Comparison of ENCODE assay signal across 18 cellular contexts in genomic region chr10:34169677-34170076, GRCh38.
A peak's percentile ranks its signal among the peaks of the same experiment; 100 is the strongest.
DNase-seq lines count a peak whose midpoint lies in the region; ATAC-seq and TF ChIP-seq lines count a peak whose summit lies in the region.
"Had no signal": no experiment of that assay in that cellular context is flagged by ENCODE, and none has a peak within 500 bp of the region (broad histone marks: within the 10 kb centered on the region; RNA-seq: fewer than 3 reads in every experiment).

No MANE protein-coding gene starts in this region.

- H3K36me3 ChIP-seq in A673 (ENCODE audit: insufficient read depth, low read length, poor library complexity, severe bottlenecking) (no peaks in the 10 kb centered on the region), GM23338 (ENCODE audit: insufficient read depth) (no peaks in the 10 kb centered on the region), Peyer's patch (no peaks in the 10 kb centered on the region), colonic mucosa (no peaks in the 10 kb centered on the region)
- H3K36me3 ChIP-seq: BE2C; BLaER1 treated with 17β-estradiol and CSF1 and Interleukin-3, amounts not matched to agents 10 nM and 100 nM; HAP-1 had no signal

- H3K4me3 ChIP-seq in A673 (ENCODE audit: low read depth, low read length, poor library complexity, severe bottlenecking): no peak overlapping the region
- H3K4me3 ChIP-seq in GM23338: no peak overlapping the region
- H3K4me3 ChIP-seq in Peyer's patch: no peak overlapping the region
- H3K4me3 ChIP-seq in colonic mucosa: no peak overlapping the region
- H3K4me3 ChIP-seq: BLaER1 treated with 17β-estradiol and CSF1 and Interleukin-3, amounts not matched to agents 10 nM and 100 nM; GM12878; HAP-1 had no signal

- no peaks in the 10 kb centered on the region for H3K79me2 ChIP-seq in GM23338 (replicated peaks; ENCODE audit: insufficient read depth)

- H3K9me3 Mint-ChIP-seq in GM23338: peaks cover 7% of the 10 kb centered on the region; the same call in 2 of the 3 replicates
- H3K9me3 Mint-ChIP-seq: CD4-positive, alpha-beta T cell had no signal

- no peaks in the 10 kb centered on the region; the same call in 1 of the 2 replicates for H3F3A ChIP-seq in GM23338 (replicated peaks; ENCODE audit: low read depth)

- CTCF ChIA-PET in A673 (lab: Charles Lee): no interaction called here

- H3K36me3 Mint-ChIP-seq in GM23338 (ENCODE audit: low read depth): peaks cover 10% of the 10 kb centered on the region; the same call in 1 of the 3 replicates
- H3K36me3 Mint-ChIP-seq: CD14-positive monocyte; CD8-positive, alpha-beta memory T cell had no signal

- TF ChIP-seq POLR2A in Peyer's patch (IDR thresholded peaks at IDR 0.05): no peak

- ATAC-seq in GM23338: peak; percentile 89
- ATAC-seq: GM12878 had no signal

- DNase-seq in A673 (ENCODE audit: low spot score) (peak; percentile 65), GM23338 (ENCODE audit: low spot score) (no peak), NCI-H69 (lab: John Stamatoyannopoulos, UW) (peak; percentile 54), Kasumi-1 (lab: John Stamatoyannopoulos, UW) (no peak), Peyer's patch (no peak), colonic mucosa (no peak)
- DNase-seq: BE2C; CD4-positive, alpha-beta T cell; CD8-positive, alpha-beta memory T cell; DMS 273 treated with DMSO at 0.1 percent for 48 hours; DMS79; EL; GDM1; GOT3 had no signal

- no peak overlapping the region for H3K27ac Mint-ChIP-seq in GM23338
- H3K27ac Mint-ChIP-seq: CD4-positive, alpha-beta T cell; CD8-positive, alpha-beta memory T cell had no signal

- H2AFZ ChIP-seq in GM23338: no peak overlapping the region

- no peak overlapping the region for H3K4me3 Mint-ChIP-seq in GM23338
- H3K4me3 Mint-ChIP-seq: CD4-positive, alpha-beta T cell; CD8-positive, alpha-beta memory T cell had no signal

- H3K27me3 Mint-ChIP-seq in GM23338 (ENCODE audit: insufficient read depth, low read depth, poor library complexity): no peaks in the 10 kb centered on the region

- no peak overlapping the region for H3K9ac ChIP-seq in colonic mucosa (ENCODE audit: low read depth in 2 of 2, low read length in 2 of 2)
- H3K9ac ChIP-seq: BLaER1 treated with 17β-estradiol and CSF1 and Interleukin-3, amounts not matched to agents 10 nM and 100 nM had no signal

- H3K9me3 ChIP-seq in A673 (ENCODE audit: low read depth, low read length, poor library complexity, severe bottlenecking) (no peaks in the 10 kb centered on the region), Peyer's patch (no peaks in the 10 kb centered on the region), colonic mucosa (no peaks in the 10 kb centered on the region)
- H3K9me3 ChIP-seq: BE2C; BLaER1 treated with 17β-estradiol and CSF1 and Interleukin-3, amounts not matched to agents 10 nM and 100 nM; HAP-1 had no signal

- intact Hi-C loops in A673 (cut with micrococcal nuclease; ENCODE audit: unreplicated experiment) (no loop called here), colonic mucosa (cut with DNase I) (no loop called here)

- H3K4me1 Mint-ChIP-seq in GM23338: peaks cover 38% of the 10 kb centered on the region
- H3K4me1 Mint-ChIP-seq: CD8-positive, alpha-beta memory T cell had no signal

- H3K4me1 ChIP-seq in A673 (ENCODE audit: insufficient read depth, low read length, poor library complexity, severe bottlenecking) (peaks cover 10% of the 10 kb centered on the region), GM23338 (ENCODE audit: insufficient read depth) (peaks cover 28% of the 10 kb centered on the region), Peyer's patch (no peaks in the 10 kb centered on the region), colonic mucosa (no peaks in the 10 kb centered on the region)
- H3K4me1 ChIP-seq: BE2C, HAP-1 had no signal

- POLR2A ChIA-PET in A673 (lab: Charles Lee; ENCODE audit: low non-redundant PET): no interaction called here

- H4K20me1 ChIP-seq in GM23338 (replicated peaks; ENCODE audit: insufficient read depth): no peaks in the 10 kb centered on the region
- H4K20me1 ChIP-seq: BLaER1 treated with 17β-estradiol and CSF1 and Interleukin-3, amounts not matched to agents 10 nM and 100 nM had no signal

- H3K27me3 ChIP-seq in A673 (replicated peaks; ENCODE audit: insufficient read depth, low read depth, low read length, poor library complexity) (no peaks in the 10 kb centered on the region), GM23338 (ENCODE audit: insufficient read depth) (no peaks in the 10 kb centered on the region), Peyer's patch (no peaks in the 10 kb centered on the region), colonic mucosa (no peaks in the 10 kb centered on the region)
- H3K27me3 ChIP-seq: BE2C; BLaER1 treated with 17β-estradiol and CSF1 and Interleukin-3, amounts not matched to agents 10 nM and 100 nM had no signal

- H3K4me2 ChIP-seq in GM23338: no peak overlapping the region
- H3K4me2 ChIP-seq: BLaER1 treated with 17β-estradiol and CSF1 and Interleukin-3, amounts not matched to agents 10 nM and 100 nM had no signal

- no TSS peak for BruUV-seq in A673 (replicated peaks; lab: Mats Ljungman, UMichigan)

- no peaks in the 10 kb centered on the region for H3K9me2 ChIP-seq in GM23338 (ENCODE audit: insufficient read depth)

- H3K27ac ChIP-seq in A673 (ENCODE audit: low read depth, low read length, poor library complexity, severe bottlenecking) (no peak overlapping the region), GM23338 (ENCODE audit: low read depth) (no peak overlapping the region), Peyer's patch (no peak overlapping the region), colonic mucosa (no peak overlapping the region)
- H3K27ac ChIP-seq: BLaER1 treated with 17β-estradiol and CSF1 and Interleukin-3, amounts not matched to agents 10 nM and 100 nM had no signal

- TF ChIP-seq CTCF in A673 (conservative IDR thresholded peaks at IDR 0.05; ENCODE audit: low read depth, low read length) (no peak), GM23338 (conservative IDR thresholded peaks at IDR 0.05; ENCODE audit: low read depth in 2 of 2) (no peak), Peyer's patch (IDR thresholded peaks at IDR 0.05) (no peak), colonic mucosa (IDR thresholded peaks at IDR 0.05) (no peak)

TF ChIP-seq in GM23338, 12 proteins besides CTCF, POLR2A, EP300 and RAD21:
- TF ChIP-seq NANOG (IDR thresholded peaks at IDR 0.05; ENCODE audit: borderline replicate concordance) (no peak), ZNF462 (CRISPR knock-in tag; IDR thresholded peaks at IDR 0.05) (no peak), CREB1 (CRISPR knock-in tag; IDR thresholded peaks at IDR 0.05; ENCODE audit: low read depth) (no peak), EZH2phosphoT487 (IDR thresholded peaks at IDR 0.05; ENCODE audit: unreplicated experiment) (no peak)

Comparison
In these comparisons a context has a peak if more than half of its experiments do, and no peak if none do; other contexts are left out.
1. DNase-seq: peak in A673 (single experiment) and NCI-H69 (single experiment); none in GM23338 (single experiment), Kasumi-1 (0 of 2), Peyer's patch (0 of 3) and colonic mucosa (single experiment).